In genomic region chr14:69495341-69495921, GRCh38 we compare ENCODE assay signal across 26 cellular contexts. TPM values are rescaled to one million over a fixed set of nuclear protein-coding genes. Genes with fewer than 3 reads are reported as not detected.
"Had no signal": no experiment of that assay in that cellular context is flagged by ENCODE, and none has a peak within 500 bp of the region (broad histone marks: within the 10 kb centered on the region; RNA-seq: fewer than 3 reads in every experiment).

No MANE protein-coding gene starts in this region.

- H3K27me3 ChIP-seq: adrenal gland, ovary, suprapubic skin, tibial artery had no signal

- H3K4me1 Mint-ChIP-seq: activated naive CD8-positive, alpha-beta T cell treated with anti-CD3 and anti-CD28 coated beads for 36 hours; mesothelial cell of epicardium; naive thymus-derived CD4-positive, alpha-beta T cell had no signal

- ATAC-seq: effector memory CD8-positive, alpha-beta T cell; gastroesophageal sphincter; naive thymus-derived CD4-positive, alpha-beta T cell had no signal

- H3K4me3 Mint-ChIP-seq: activated naive CD4-positive, alpha-beta T cell treated with anti-CD3 and anti-CD28 coated beads for 36 hours; activated naive CD8-positive, alpha-beta T cell treated with anti-CD3 and anti-CD28 coated beads for 36 hours; brain; effector memory CD8-positive, alpha-beta T cell; mesothelial cell of epicardium; naive thymus-derived CD4-positive, alpha-beta T cell; T-helper 2 cell treated with Interferon-gamma antibody and Interleukin-4, amounts not matched to agents 5 μg/mL and 100 μg/mL, for 36 hours had no signal

- H3K9me3 Mint-ChIP-seq: activated naive CD4-positive, alpha-beta T cell treated with anti-CD3 and anti-CD28 coated beads for 36 hours; activated naive CD8-positive, alpha-beta T cell treated with anti-CD3 and anti-CD28 coated beads for 36 hours; brain; effector memory CD8-positive, alpha-beta T cell; mesothelial cell of epicardium; T-helper 2 cell treated with Interferon-gamma antibody and Interleukin-4, amounts not matched to agents 5 μg/mL and 100 μg/mL, for 36 hours had no signal

- H3K36me3 Mint-ChIP-seq: activated naive CD8-positive, alpha-beta T cell treated with anti-CD3 and anti-CD28 coated beads for 36 hours; brain; mesothelial cell of epicardium; naive thymus-derived CD4-positive, alpha-beta T cell had no signal

- H3K4me1 ChIP-seq: adrenal gland, suprapubic skin, tibial artery had no signal

- H3K27ac Mint-ChIP-seq: activated naive CD4-positive, alpha-beta T cell treated with anti-CD3 and anti-CD28 coated beads for 36 hours; activated naive CD8-positive, alpha-beta T cell treated with anti-CD3 and anti-CD28 coated beads for 36 hours; brain; effector memory CD8-positive, alpha-beta T cell; mesothelial cell of epicardium; progenitor cell of endocrine pancreas; T-helper 2 cell treated with Interferon-gamma antibody and Interleukin-4, amounts not matched to agents 5 μg/mL and 100 μg/mL, for 36 hours had no signal

- H3K9me3 ChIP-seq: adrenal gland, gastroesophageal sphincter, ovary, suprapubic skin, tibial artery had no signal

- FAIRE-seq: keratinocyte had no signal

- H3K36me3 ChIP-seq: adrenal gland, cardiac muscle cell, gastroesophageal sphincter, ovary, suprapubic skin, tibial artery had no signal

- DNase-seq: activated CD4-positive, alpha-beta T cell treated with anti-CD3 and anti-CD28 coated beads for 4 hours; activated CD4-positive, alpha-beta T cell treated with anti-CD3 and anti-CD28 coated beads, Interleukin-2, amount 50 U/mL, for 48 hours; activated CD4-positive, CD25-positive, alpha-beta regulatory T cell; activated CD8-positive, alpha-beta memory T cell treated with anti-CD3 and anti-CD28 coated beads for 24 hours; activated effector memory CD4-positive, alpha-beta T cell treated with anti-CD3 and anti-CD28 coated beads, Interleukin-2, amount 50 U/mL, for 16 hours; activated naive CD4-positive, alpha-beta T cell treated with anti-CD3 and anti-CD28 coated beads for 36 hours; activated naive CD8-positive, alpha-beta T cell treated with anti-CD3 and anti-CD28 coated beads for 36 hours; adrenal gland; aorta; cortex of kidney; effector memory CD8-positive, alpha-beta T cell; erythroblast; head of caudate nucleus; hippocampal formation; naive thymus-derived CD4-positive, alpha-beta T cell; ovary; stimulated activated naive CD4-positive, alpha-beta T cell; tibial artery had no signal

- H3K27ac ChIP-seq: adrenal gland, cardiac muscle cell, gastroesophageal sphincter, ovary, suprapubic skin, tibial artery had no signal

- H3K4me3 ChIP-seq: adrenal gland, cardiac muscle cell, gastroesophageal sphincter, ovary, suprapubic skin, tibial artery had no signal

RNA-seq across cellular contexts. Expression of gene PLEKHD1, which starts 10.9 kb away (rescaled TPM):
- total RNA-seq: activated naive CD4-positive, alpha-beta T cell treated with anti-CD3 and anti-CD28 coated beads for 36 hours had no signal
